In the genomic region with DNA sequence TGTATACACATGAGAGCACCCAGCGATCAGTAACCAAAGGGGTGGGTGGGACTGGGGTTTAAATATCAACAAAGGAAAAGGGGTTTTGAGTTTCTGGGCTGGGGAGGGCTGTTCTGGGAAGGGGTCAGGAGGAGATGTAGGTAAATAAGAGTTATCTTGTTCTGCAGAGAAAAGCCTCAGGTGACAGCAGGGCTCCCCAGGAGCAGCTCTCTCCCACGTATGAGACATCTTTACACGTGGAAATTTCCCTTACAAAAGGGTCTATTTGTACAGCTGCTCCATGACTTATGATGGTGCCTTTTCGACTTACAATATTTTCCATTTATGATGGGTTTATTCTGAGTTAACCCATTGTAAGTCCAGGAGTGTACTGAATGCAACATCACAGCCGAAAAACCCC, we compare ENCODE assay signal across 16 cellular contexts. TPM values are rescaled to one million over a fixed set of nuclear protein-coding genes. Genes with fewer than 3 reads are reported as not detected.
A peak's percentile ranks its signal among the peaks of the same experiment; 100 is the strongest.
DNase-seq lines count a peak whose midpoint lies in the region; TF ChIP-seq lines count a peak whose summit lies in the region.
"Had no signal": no experiment of that assay in that cellular context is flagged by ENCODE, and none has a peak within 500 bp of the region (broad histone marks: within the 10 kb centered on the region; RNA-seq: fewer than 3 reads in every experiment).

No MANE protein-coding gene starts in this region.

- H3K4me2 ChIP-seq in BLaER1, result peak overlapping the region; percentile 46

- no peak overlapping the region for H3K9ac ChIP-seq in BLaER1

- no peak for TF ChIP-seq POLR2A in sigmoid colon (IDR thresholded peaks at IDR 0.05)

- H3K4me3 ChIP-seq in BLaER1 (no peak overlapping the region), sigmoid colon (no peak overlapping the region)
- H3K4me3 ChIP-seq: SK-N-MC had no signal

- H3K27me3 ChIP-seq in BLaER1 (no peaks in the 10 kb centered on the region), sigmoid colon (peaks cover 0 to 4% (median 0%) of the 10 kb centered on the region in 3 donors)

- no peak overlapping the region for H3K27ac ChIP-seq in BLaER1
- H3K27ac ChIP-seq in sigmoid colon, result no peak overlapping the region
- H3K27ac ChIP-seq: SK-N-MC had no signal

- H3K4me1 ChIP-seq in BLaER1 (peaks cover 38% of the 10 kb centered on the region), sigmoid colon (no peaks in the 10 kb centered on the region)

- TF ChIP-seq CTCF in sigmoid colon (IDR thresholded peaks at IDR 0.05), result no peak

- TF ChIP-seq EP300 in sigmoid colon (IDR thresholded peaks at IDR 0.05), result no peak

- 0 out of 2 replicates have a peak, but pooled peaks cover 4% of the 10 kb centered on the region for H3K9me3 ChIP-seq in BLaER1
- H3K9me3 ChIP-seq in sigmoid colon, result no peaks in the 10 kb centered on the region

- H3K36me3 ChIP-seq in BLaER1, result no peaks in the 10 kb centered on the region
- H3K36me3 ChIP-seq in sigmoid colon, result no peaks in the 10 kb centered on the region

- no peaks in the 10 kb centered on the region for H4K20me1 ChIP-seq in BLaER1

- DNase-seq in NCI-H2171 treated with DMSO at 0.1 percent for 48 hours (lab: John Stamatoyannopoulos, UW) (peak; percentile 45), NCI-H2171 (lab: John Stamatoyannopoulos, UW) (no peak), DMS53 treated with DMSO at 0.1 percent for 48 hours (lab: John Stamatoyannopoulos, UW; ENCODE audit: unreplicated experiment) (peak; percentile 76), SHP77 treated with DMSO at 0.1 percent for 48 hours (lab: John Stamatoyannopoulos, UW) (peak; percentile 32), sigmoid colon (no peak), NOMO-1 (lab: John Stamatoyannopoulos, UW; ENCODE audit: unreplicated experiment in 2 of 2) (no peak), midbrain (lab: John Stamatoyannopoulos, UW) (no peak)
- DNase-seq: CD8-positive, alpha-beta T cell; H9; Karpas-422; NCI-H1436 treated with DMSO at 0.1 percent for 48 hours; NCI-H446 treated with DMSO at 0.1 percent for 48 hours; NK-92 treated with Interleukin-12 subunit alpha and Interleukin-12 subunit beta, amount 100 ng/mL, for 24 hours; Right ventricle myocardium superior had no signal

- 45 to 60% methylated on average over 5 of the region's 5 CpGs for WGBS in sigmoid colon, 2 donors

- intact Hi-C loops in sigmoid colon (cut with DNase I), result no loop called here

RNA-seq across cellular contexts. Expression of a gene that starts 16.3 kb away (rescaled TPM):
- 1 to 10 TPM in 1 of 4 donors, under 1 TPM in 3; 0.27 to 1.1 (median 0.34) TPM for total RNA-seq in sigmoid colon
- 100 to 1,000 TPM in 2 of 3 donors, 10 to 100 TPM in 1; 21.9 to 169 (median 142) TPM for polyA plus RNA-seq in sigmoid colon
- total RNA-seq: CD8-positive, alpha-beta T cell had no signal

Comparison
In these comparisons a context has a peak if more than half of its experiments do, and no peak if none do; other contexts are left out.
1. DNase-seq: peak in NCI-H2171 treated with DMSO at 0.1 percent for 48 hours (single experiment), DMS53 treated with DMSO at 0.1 percent for 48 hours (single experiment) and SHP77 treated with DMSO at 0.1 percent for 48 hours (single experiment); none in NCI-H2171 (single experiment), sigmoid colon (single experiment), NOMO-1 (0 of 2) and midbrain (single experiment).